Comparison of ENCODE assay signal across 2 cellular contexts in the genomic region with DNA sequence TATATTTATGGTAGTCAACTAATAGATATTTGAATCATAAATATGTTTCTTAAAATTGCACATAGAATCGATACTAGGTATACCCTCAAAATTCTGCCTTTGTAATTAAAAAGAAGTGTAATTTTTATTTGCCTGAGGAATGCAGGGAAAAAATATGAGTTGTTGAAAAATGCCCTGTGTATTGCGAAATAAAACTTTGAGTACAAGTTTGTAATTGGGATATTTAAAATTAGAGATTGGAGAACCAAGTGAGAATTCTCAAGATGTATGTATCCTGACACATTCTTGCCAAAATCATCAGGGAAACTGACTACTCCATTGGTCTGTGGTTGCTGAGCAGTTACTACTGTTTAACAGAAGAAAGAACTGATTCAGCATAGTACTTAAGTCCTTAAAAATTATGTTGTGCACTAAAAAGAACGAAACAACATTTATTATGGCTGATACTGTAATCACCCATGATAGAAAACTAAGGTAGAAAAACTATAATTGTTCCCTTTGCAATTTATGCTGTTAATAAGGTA.
TF ChIP-seq lines count a peak whose summit lies in the region.

No MANE protein-coding gene starts in this region.

TF ChIP-seq in A549, 52 proteins besides CTCF, POLR2A, EP300 and RAD21:
- TF ChIP-seq RFX5 (IDR thresholded peaks at IDR 0.05) (no peak), ZNF302 (CRISPR knock-in tag; IDR thresholded peaks at IDR 0.05) (no peak), CEBPB (IDR thresholded peaks at IDR 0.05) (peak; percentile 13 to 50; a peak in 2 of 4 replicates), MAZ (IDR thresholded peaks at IDR 0.05; ENCODE audit: borderline replicate concordance, low read depth, low read length) (no peak)

TF ChIP-seq in K562, 482 proteins besides CTCF, POLR2A, EP300 and RAD21:
- no peak for TF ChIP-seq CEBPG (CRISPR knock-in tag; IDR thresholded peaks at IDR 0.05)
- TF ChIP-seq CEBPG (tag; conservative IDR thresholded peaks at IDR 0.05 in 1 of 2, IDR thresholded peaks at IDR 0.05 in 1 of 2), result peak in 1 of 2 experiments; percentile 66; a peak in 2 of 4 replicates
- TF ChIP-seq, protein P1, sequence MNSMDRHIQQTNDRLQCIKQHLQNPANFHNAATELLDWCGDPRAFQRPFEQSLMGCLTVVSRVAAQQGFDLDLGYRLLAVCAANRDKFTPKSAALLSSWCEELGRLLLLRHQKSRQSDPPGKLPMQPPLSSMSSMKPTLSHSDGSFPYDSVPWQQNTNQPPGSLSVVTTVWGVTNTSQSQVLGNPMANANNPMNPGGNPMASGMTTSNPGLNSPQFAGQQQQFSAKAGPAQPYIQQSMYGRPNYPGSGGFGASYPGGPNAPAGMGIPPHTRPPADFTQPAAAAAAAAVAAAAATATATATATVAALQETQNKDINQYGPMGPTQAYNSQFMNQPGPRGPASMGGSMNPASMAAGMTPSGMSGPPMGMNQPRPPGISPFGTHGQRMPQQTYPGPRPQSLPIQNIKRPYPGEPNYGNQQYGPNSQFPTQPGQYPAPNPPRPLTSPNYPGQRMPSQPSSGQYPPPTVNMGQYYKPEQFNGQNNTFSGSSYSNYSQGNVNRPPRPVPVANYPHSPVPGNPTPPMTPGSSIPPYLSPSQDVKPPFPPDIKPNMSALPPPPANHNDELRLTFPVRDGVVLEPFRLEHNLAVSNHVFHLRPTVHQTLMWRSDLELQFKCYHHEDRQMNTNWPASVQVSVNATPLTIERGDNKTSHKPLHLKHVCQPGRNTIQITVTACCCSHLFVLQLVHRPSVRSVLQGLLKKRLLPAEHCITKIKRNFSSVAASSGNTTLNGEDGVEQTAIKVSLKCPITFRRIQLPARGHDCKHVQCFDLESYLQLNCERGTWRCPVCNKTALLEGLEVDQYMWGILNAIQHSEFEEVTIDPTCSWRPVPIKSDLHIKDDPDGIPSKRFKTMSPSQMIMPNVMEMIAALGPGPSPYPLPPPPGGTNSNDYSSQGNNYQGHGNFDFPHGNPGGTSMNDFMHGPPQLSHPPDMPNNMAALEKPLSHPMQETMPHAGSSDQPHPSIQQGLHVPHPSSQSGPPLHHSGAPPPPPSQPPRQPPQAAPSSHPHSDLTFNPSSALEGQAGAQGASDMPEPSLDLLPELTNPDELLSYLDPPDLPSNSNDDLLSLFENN (IDR thresholded peaks at IDR 0.05; ENCODE audit: low read depth in 2 of 2, low read length in 2 of 2), result no peak
- TF ChIP-seq ZNF146 (CRISPR knock-in tag; IDR thresholded peaks at IDR 0.05; ENCODE audit: unreplicated experiment), result no peak
- no peak for TF ChIP-seq ZNF318 (IDR thresholded peaks at IDR 0.05; ENCODE audit: borderline replicate concordance in 1 of 2, low read depth in 1 of 2)
- TF ChIP-seq STAG1 (CRISPR knock-in tag; IDR thresholded peaks at IDR 0.05; ENCODE audit: borderline replicate concordance), result no peak
- no peak for TF ChIP-seq HDGF (IDR thresholded peaks at IDR 0.05)
- no peak for TF ChIP-seq E2F8 (IDR thresholded peaks at IDR 0.05; ENCODE audit: low read depth, partially characterized antibody)
- TF ChIP-seq CEBPB (tag; IDR thresholded peaks at IDR 0.05), result peak; percentile 65
- TF ChIP-seq GATA2 (CRISPR knock-in tag; IDR thresholded peaks at IDR 0.05), result no peak
